Comparison of ENCODE assay signal across 21 cellular contexts in genomic region chr12:112161711-112162110, GRCh38. TPM values are rescaled to one million over a fixed set of nuclear protein-coding genes. Genes with fewer than 3 reads are reported as not detected.
DNase-seq lines count a peak whose midpoint lies in the region; ATAC-seq lines count a peak whose summit lies in the region.
"Had no signal": no experiment of that assay in that cellular context is flagged by ENCODE, and none has a peak within 500 bp of the region (broad histone marks: within the 10 kb centered on the region; RNA-seq: fewer than 3 reads in every experiment).

No MANE protein-coding gene starts in this region.

- peaks cover 49% of the 10 kb centered on the region for H3K36me3 Mint-ChIP-seq in activated CD8-positive, alpha-beta memory T cell treated with anti-CD3 and anti-CD28 coated beads, Interleukin-2, amount 10 ng/mL, durations not matched to agents 7 days and 5 days
- H3K36me3 Mint-ChIP-seq in stimulated activated naive B cell treated with anti-CD40 and anti-IgM and Interleukin-4, amounts not matched to agents 10 μg/mL and 1 μg/mL and 100 μg/mL, for 72 hours: peaks cover 60 to 80% of the 10 kb centered on the region in 2 donors

- H3K27me3 Mint-ChIP-seq in activated CD8-positive, alpha-beta memory T cell treated with anti-CD3 and anti-CD28 coated beads, Interleukin-2, amount 10 ng/mL, durations not matched to agents 7 days and 5 days: no peaks in the 10 kb centered on the region
- no peaks in the 10 kb centered on the region for H3K27me3 Mint-ChIP-seq in stimulated activated naive B cell treated with anti-CD40 and anti-IgM and Interleukin-4, amounts not matched to agents 10 μg/mL and 1 μg/mL and 100 μg/mL, for 72 hours
- H3K27me3 Mint-ChIP-seq: natural killer cell treated with Interleukin-12 subunit alpha and Interleukin-12 subunit beta and Interleukin-15 and Interleukin-18, amount 100 ng/mL, for 72 hours had no signal

- H3K9me3 Mint-ChIP-seq in activated CD8-positive, alpha-beta memory T cell treated with anti-CD3 and anti-CD28 coated beads, Interleukin-2, amount 10 ng/mL, durations not matched to agents 7 days and 5 days (ENCODE audit: low read depth): peaks cover 4% of the 10 kb centered on the region
- H3K9me3 Mint-ChIP-seq in stimulated activated naive B cell treated with anti-CD40 and anti-IgM and Interleukin-4, amounts not matched to agents 10 μg/mL and 1 μg/mL and 100 μg/mL, for 72 hours: peaks cover 15 to 18% of the 10 kb centered on the region in 2 donors
- H3K9me3 Mint-ChIP-seq: HFFc6 had no signal

- no peak overlapping the region for H3K4me3 Mint-ChIP-seq in activated CD8-positive, alpha-beta memory T cell treated with anti-CD3 and anti-CD28 coated beads, Interleukin-2, amount 10 ng/mL, durations not matched to agents 7 days and 5 days
- no peak overlapping the region for H3K4me3 Mint-ChIP-seq in stimulated activated naive B cell treated with anti-CD40 and anti-IgM and Interleukin-4, amounts not matched to agents 10 μg/mL and 1 μg/mL and 100 μg/mL, for 72 hours
- H3K4me3 Mint-ChIP-seq: HFFc6; natural killer cell treated with Interleukin-12 subunit alpha and Interleukin-12 subunit beta and Interleukin-15 and Interleukin-18, amount 100 ng/mL, for 72 hours had no signal

- peak overlapping the region; percentile 30 for H3K27ac ChIP-seq in angular gyrus (ENCODE audit: low read depth, low read length)
- H3K27ac ChIP-seq: C4-2B, hepatocyte, skin epidermis had no signal

- DNase-seq in activated CD8-positive, alpha-beta memory T cell treated with anti-CD3 and anti-CD28 coated beads, Interleukin-2, amount 10 ng/mL, durations not matched to agents 7 days and 5 days: no peak
- DNase-seq in activated CD8-positive, alpha-beta memory T cell treated with anti-CD3 and anti-CD28 coated beads, Interleukin-2, amount 50 U/mL, for 48 hours: no peak
- peak; percentile 12 for DNase-seq in iris pigment epithelial cell (ENCODE audit: low read depth)
- no peak for DNase-seq in stimulated activated naive B cell treated with anti-CD40 and anti-IgM and Interleukin-4, amounts not matched to agents 10 μg/mL and 1 μg/mL and 100 μg/mL, for 72 hours
- DNase-seq in glomerular visceral epithelial cell (ENCODE audit: extremely low spot score): no peak
- DNase-seq in NCI-H1105 treated with DMSO at 0.1 percent for 48 hours (lab: John Stamatoyannopoulos, UW): no peak
- DNase-seq: central memory CD4-positive, alpha-beta T cell; DMS79 treated with DMSO at 0.1 percent for 48 hours; HFFc6; mesendoderm; MG63; NCI-H2227 treated with DMSO at 0.1 percent for 48 hours; stimulated activated CD4-positive, alpha-beta T cell treated with anti-CD3 and anti-CD28 coated beads, Interleukin-4, amount 100 ng/mL, for 24 hours; T-helper 2 cell had no signal

- no peak for ATAC-seq in activated CD8-positive, alpha-beta memory T cell treated with anti-CD3 and anti-CD28 coated beads, Interleukin-2, amount 10 ng/mL, durations not matched to agents 7 days and 5 days
- ATAC-seq in stimulated activated naive B cell treated with anti-CD40 and anti-IgM and Interleukin-4, amounts not matched to agents 10 μg/mL and 1 μg/mL and 100 μg/mL, for 72 hours (replicated peaks): no peak
- ATAC-seq in GM19324 (IDR thresholded peaks at IDR 0.05; ENCODE audit: low FRiP score, unreplicated experiment): no peak
- ATAC-seq: natural killer cell treated with Interleukin-12 subunit alpha and Interleukin-12 subunit beta and Interleukin-15 and Interleukin-18, amount 100 ng/mL, for 72 hours had no signal

- H3K27ac Mint-ChIP-seq in activated CD8-positive, alpha-beta memory T cell treated with anti-CD3 and anti-CD28 coated beads, Interleukin-2, amount 10 ng/mL, durations not matched to agents 7 days and 5 days: peak overlapping the region; percentile 22
- peak overlapping the region; percentile 84 for H3K27ac Mint-ChIP-seq in stimulated activated naive B cell treated with anti-CD40 and anti-IgM and Interleukin-4, amounts not matched to agents 10 μg/mL and 1 μg/mL and 100 μg/mL, for 72 hours
- H3K27ac Mint-ChIP-seq: activated T-helper 2 cell treated with anti-CD3 and anti-CD28 coated beads, Interferon-gamma antibody, Interleukin-2, Interleukin-4, amounts not matched to agents 10 μg/mL and 5 μg/mL and 100 μg/mL, durations not matched to agents 14 hours and 24 hours and 36 hours; HFFc6 had no signal

- CTCF ChIA-PET in activated CD8-positive, alpha-beta memory T cell treated with anti-CD3 and anti-CD28 coated beads, Interleukin-2, amount 10 ng/mL, durations not matched to agents 7 days and 5 days (lab: Charles Lee): no interaction called here

- H3K4me1 Mint-ChIP-seq in activated CD8-positive, alpha-beta memory T cell treated with anti-CD3 and anti-CD28 coated beads, Interleukin-2, amount 10 ng/mL, durations not matched to agents 7 days and 5 days: peaks cover 21% of the 10 kb centered on the region
- H3K4me1 Mint-ChIP-seq in stimulated activated naive B cell treated with anti-CD40 and anti-IgM and Interleukin-4, amounts not matched to agents 10 μg/mL and 1 μg/mL and 100 μg/mL, for 72 hours: peaks cover 26 to 41% of the 10 kb centered on the region in 2 donors

RNA-seq across cellular contexts. Expression of gene TRAFD1, which starts 36.4 kb away (rescaled TPM):
- total RNA-seq in activated CD8-positive, alpha-beta memory T cell treated with anti-CD3 and anti-CD28 coated beads, Interleukin-2, amount 10 ng/mL, durations not matched to agents 7 days and 5 days: 10 to 100 TPM; 52.1 to 56.8 TPM

RNA-seq across cellular contexts. Expression of gene NAA25, which starts 53.1 kb away (rescaled TPM):
- total RNA-seq in activated CD8-positive, alpha-beta memory T cell treated with anti-CD3 and anti-CD28 coated beads, Interleukin-2, amount 10 ng/mL, durations not matched to agents 7 days and 5 days: 10 to 100 TPM; 30.2 to 32.1 TPM
